ENCODE assay signal across 8 cellular contexts in genomic region chr3:107240183-107241091, GRCh38.
DNase-seq lines count a peak whose midpoint lies in the region; ATAC-seq and FAIRE-seq lines count a peak whose summit lies in the region.

No MANE protein-coding gene starts in this region.

- H3K27me3 ChIP-seq in HUES48 (ENCODE audit: control insufficient read depth, insufficient read depth, low read length) (peaks cover 16% of the 10 kb centered on the region), neuronal stem cell (ENCODE audit: control insufficient read depth in 3 of 3, insufficient read depth in 3 of 3, low read depth in 1 of 3, low read length in 3 of 3) (no peaks in the 10 kb centered on the region), subcutaneous abdominal adipose tissue (ENCODE audit: control insufficient read depth in 5 of 5, insufficient read depth in 4 of 5, low read length in 5 of 5) (no peaks in the 10 kb centered on the region)

- no peaks in the 10 kb centered on the region for H3K79me1 ChIP-seq in neuronal stem cell (ENCODE audit: low read depth, low read length)

- H2BK120ac ChIP-seq in neuronal stem cell (ENCODE audit: low read depth, low read length): no peak overlapping the region

- peak overlapping the region; percentile 47; the same call in 1 of the 2 replicates for H3K9ac ChIP-seq in HUES48 (ENCODE audit: low read depth, low read length)
- H3K9ac ChIP-seq in neuronal stem cell (ENCODE audit: low read depth, low read length, poor library complexity): no peak overlapping the region
- H3K9ac ChIP-seq in subcutaneous abdominal adipose tissue (ENCODE audit: low read length in 5 of 5): peak overlapping the region; percentile 52 to 89 (median 81)

- no peak overlapping the region for H2BK15ac ChIP-seq in neuronal stem cell (ENCODE audit: low read length)

- no peak overlapping the region for H4K91ac ChIP-seq in neuronal stem cell (ENCODE audit: low read depth, low read length, poor library complexity)

- H2BK12ac ChIP-seq in neuronal stem cell (ENCODE audit: low read length): no peak overlapping the region

- H3K9me3 ChIP-seq in HUES48 (ENCODE audit: control insufficient read depth, insufficient read depth, low read length) (no peaks in the 10 kb centered on the region), neuronal stem cell (replicated peaks in 1 of 2; ENCODE audit: control insufficient read depth in 2 of 2, insufficient read depth in 1 of 2, low read depth in 1 of 2, low read length in 2 of 2) (no peaks in the 10 kb centered on the region), subcutaneous abdominal adipose tissue (ENCODE audit: control insufficient read depth in 5 of 5, low read length in 5 of 5) (no peaks in the 10 kb centered on the region)

- no CpG with 5 or more reads among the region's 59 CpGs for WGBS in neuronal stem cell (ENCODE audit: extremely low coverage in 2 of 2, insufficient read length in 2 of 2, insufficient replicate concordance in 1 of 2), 2 donors

- H3K4me2 ChIP-seq in neuronal stem cell (ENCODE audit: insufficient read depth, low read length, poor library complexity, severe bottlenecking): peak overlapping the region; percentile 92

- peaks cover 6% of the 10 kb centered on the region; the same call in 1 of the 2 replicates for H3K4me1 ChIP-seq in HUES48 (ENCODE audit: control insufficient read depth, insufficient read depth, low read length)
- peaks cover 3 to 5% of the 10 kb centered on the region in 2 donors for H3K4me1 ChIP-seq in neuronal stem cell (ENCODE audit: control insufficient read depth in 2 of 2, insufficient read depth in 1 of 2, low read depth in 1 of 2, low read length in 2 of 2)
- peaks cover 0 to 24% (median 16%) of the 10 kb centered on the region in 5 donors for H3K4me1 ChIP-seq in subcutaneous abdominal adipose tissue (ENCODE audit: control insufficient read depth in 5 of 5, insufficient read depth in 5 of 5, low read length in 5 of 5)

- H2AK5ac ChIP-seq in neuronal stem cell (ENCODE audit: low read depth, low read length): no peak overlapping the region

- H2BK5ac ChIP-seq in neuronal stem cell (ENCODE audit: low read length): no peak overlapping the region

- no peak for FAIRE-seq in frontal cortex (lab: Jason Lieb, UNC)

- no peak overlapping the region for H3K4ac ChIP-seq in neuronal stem cell (ENCODE audit: low read length)

- H3K27ac ChIP-seq in HUES48 (ENCODE audit: low read depth, low read length) (no peak overlapping the region), neuronal stem cell (replicated peaks; ENCODE audit: low read length) (no peak overlapping the region), subcutaneous abdominal adipose tissue (ENCODE audit: low read depth, low read length) (peak overlapping the region; percentile 43)

- no peak overlapping the region for H3K18ac ChIP-seq in neuronal stem cell (ENCODE audit: low read length)

- H2AFZ ChIP-seq in neuronal stem cell (ENCODE audit: low read length): peak overlapping the region; percentile 99

- no peak overlapping the region for H4K8ac ChIP-seq in neuronal stem cell (ENCODE audit: low read depth, low read length)

- peak overlapping the region; percentile 82 for H3K4me3 ChIP-seq in HUES48 (ENCODE audit: low read depth, low read length)
- peak overlapping the region; percentile 72 to 89 for H3K4me3 ChIP-seq in neuronal stem cell (ENCODE audit: low read length in 2 of 2)
- H3K4me3 ChIP-seq in subcutaneous abdominal adipose tissue (ENCODE audit: low read depth in 1 of 5, low read length in 5 of 5): peak overlapping the region; percentile 84 to 97 (median 92)

- peak; percentile 93 for ATAC-seq in GM21515 (IDR thresholded peaks at IDR 0.05; ENCODE audit: unreplicated experiment)

- H3K36me3 ChIP-seq in HUES48 (ENCODE audit: control insufficient read depth, insufficient read depth, low read length) (no peaks in the 10 kb centered on the region), neuronal stem cell (replicated peaks in 1 of 2; ENCODE audit: control insufficient read depth in 2 of 2, insufficient read depth in 2 of 2, low read length in 2 of 2) (no peaks in the 10 kb centered on the region), subcutaneous abdominal adipose tissue (ENCODE audit: control insufficient read depth in 5 of 5, insufficient read depth in 5 of 5, low read length in 5 of 5) (no peaks in the 10 kb centered on the region)

- H3K23ac ChIP-seq in neuronal stem cell (ENCODE audit: low read depth, low read length, poor library complexity): no peak overlapping the region

- DNase-seq in DMS114 treated with DMSO at 0.1 percent for 48 hours (lab: John Stamatoyannopoulos, UW; ENCODE audit: unreplicated experiment): peak; percentile 55
- DNase-seq in SHP77 (lab: John Stamatoyannopoulos, UW): peak; percentile 54 to 65
- peak; percentile 65 for DNase-seq in activated gamma-delta T cell treated with Interleukin-2 at 50 U/mL for 16 hours
- DNase-seq in frontal cortex (ENCODE audit: low spot score in 2 of 2): peak; percentile 72 to 74
- DNase-seq in neuronal stem cell (ENCODE audit: low spot score): peak; percentile 61

- no peak overlapping the region for H3K14ac ChIP-seq in neuronal stem cell (ENCODE audit: low read length)
